ENCODE assay signal across 19 cellular contexts in genomic region chr9:125732562-125732961, GRCh38. TPM values are rescaled to one million over a fixed set of nuclear protein-coding genes. Genes with fewer than 3 reads are reported as not detected.
A peak's percentile ranks its signal among the peaks of the same experiment; 100 is the strongest.
DNase-seq lines count a peak whose midpoint lies in the region; ATAC-seq and TF ChIP-seq lines count a peak whose summit lies in the region.
"Had no signal": no experiment of that assay in that cellular context is flagged by ENCODE, and none has a peak within 500 bp of the region (broad histone marks: within the 10 kb centered on the region; RNA-seq: fewer than 3 reads in every experiment).

No MANE protein-coding gene starts in this region.

- no peak overlapping the region for H3K14ac ChIP-seq in trophoblast cell (ENCODE audit: low read length)

- DNase-seq in ELF-1 (ENCODE audit: low read depth, low spot score) (peak; percentile 92), M059J (ENCODE audit: low read depth) (peak; percentile 34), astrocyte of the hippocampus (ENCODE audit: low read depth, low spot score) (peak; percentile 36), left lung (no peak), NCI-H146 (lab: John Stamatoyannopoulos, UW) (no peak), GM19238 (ENCODE audit: insufficient read length, low spot score) (no peak), trophoblast cell (no peak)
- DNase-seq: activated CD4-positive, alpha-beta T cell treated with anti-CD3 and anti-CD28 coated beads, Interleukin-2, amount 10 ng/mL, durations not matched to agents 7 days and 5 days; activated T-cell treated with anti-CD3 and anti-CD28 coated beads for 4 hours; AML-193; brain microvascular endothelial cell; esophagus squamous epithelium; KG1; mucosa of descending colon; NCI-H1105 treated with DMSO at 0.1 percent for 48 hours; SIG-M5; stimulated activated CD4-positive, alpha-beta T cell treated with anti-CD3 and anti-CD28 coated beads, Interleukin-4, amount 100 ng/mL, for 4 hours had no signal

- no peak overlapping the region for H3K4ac ChIP-seq in trophoblast cell (ENCODE audit: low read depth, low read length)

- no peaks in the 10 kb centered on the region for H3K4me1 ChIP-seq in left lung
- H3K4me1 ChIP-seq in trophoblast cell (ENCODE audit: control insufficient read depth in 1 of 2, insufficient read depth in 2 of 2, low read length in 2 of 2) = peaks cover 3 to 4% of the 10 kb centered on the region in 2 experiments
- H3K4me1 ChIP-seq: Caco-2, esophagus squamous epithelium had no signal

- no peak overlapping the region for H2AFZ ChIP-seq in trophoblast cell (ENCODE audit: insufficient read depth, low read length, poor library complexity)

- H3K36me3 ChIP-seq in left lung (no peaks in the 10 kb centered on the region), trophoblast cell (ENCODE audit: control insufficient read depth in 1 of 2, insufficient read depth in 2 of 2, low read length in 2 of 2) (no peaks in the 10 kb centered on the region)
- H3K36me3 ChIP-seq: brain microvascular endothelial cell, esophagus squamous epithelium had no signal

- no peak overlapping the region for H4K8ac ChIP-seq in trophoblast cell (ENCODE audit: low read depth, low read length)

- no peak overlapping the region for H3K9ac ChIP-seq in trophoblast cell (ENCODE audit: low read length)

- H3K9me3 ChIP-seq in left lung (no peaks in the 10 kb centered on the region), trophoblast cell (ENCODE audit: insufficient read depth, low read depth, low read length) (no peaks in the 10 kb centered on the region)
- H3K9me3 ChIP-seq: Caco-2, esophagus squamous epithelium, mucosa of descending colon had no signal

- H2AK5ac ChIP-seq in trophoblast cell (ENCODE audit: low read length) = no peak overlapping the region

- H4K91ac ChIP-seq in trophoblast cell (ENCODE audit: low read depth, low read length) = no peak overlapping the region

- intact Hi-C loops in left lung (cut with DNase I) = no loop called here

- no peak overlapping the region for H4K12ac ChIP-seq in trophoblast cell (ENCODE audit: low read depth, low read length)

- H3K18ac ChIP-seq in trophoblast cell (ENCODE audit: low read length) = no peak overlapping the region

- no CpG with 5 or more reads among the region's 2 CpGs for WGBS in trophoblast cell (ENCODE audit: extremely low coverage, insufficient coverage, insufficient read length)

- no peaks in the 10 kb centered on the region for H3K79me2 ChIP-seq in trophoblast cell (ENCODE audit: control insufficient read depth, insufficient read depth, low read length, poor library complexity)

- no peaks in the 10 kb centered on the region for H3K79me1 ChIP-seq in trophoblast cell (ENCODE audit: low read length)

- H2BK5ac ChIP-seq in trophoblast cell (ENCODE audit: low read depth, low read length, poor library complexity) = no peak overlapping the region

- peak; percentile 47 for ATAC-seq in left lung
- no peak for ATAC-seq in GM18519 (IDR thresholded peaks at IDR 0.05; ENCODE audit: low FRiP score, unreplicated experiment)
- ATAC-seq: mucosa of descending colon had no signal

- H3K4me2 ChIP-seq in trophoblast cell (ENCODE audit: low read length) = no peak overlapping the region

- TF ChIP-seq CTCF in left lung (IDR thresholded peaks at IDR 0.05) = no peak

- no peak overlapping the region for H2BK12ac ChIP-seq in trophoblast cell (ENCODE audit: low read length)

- H2BK120ac ChIP-seq in trophoblast cell (ENCODE audit: insufficient read depth, low read length, poor library complexity) = no peak overlapping the region

- H3K27me3 ChIP-seq in left lung (no peaks in the 10 kb centered on the region), trophoblast cell (ENCODE audit: insufficient read depth, low read length) (no peaks in the 10 kb centered on the region)
- H3K27me3 ChIP-seq: brain microvascular endothelial cell had no signal

- H3K23ac ChIP-seq in trophoblast cell (ENCODE audit: low read length) = no peak overlapping the region

- H3K4me3 ChIP-seq in left lung (no peak overlapping the region), trophoblast cell (ENCODE audit: low read depth, low read length) (no peak overlapping the region)
- H3K4me3 ChIP-seq: esophagus squamous epithelium, mucosa of descending colon had no signal

- H3K27ac ChIP-seq in left lung (no peak overlapping the region), trophoblast cell (ENCODE audit: low read depth, low read length) (no peak overlapping the region)
- H3K27ac ChIP-seq: brain microvascular endothelial cell, esophagus squamous epithelium had no signal

RNA-seq across cellular contexts. Expression of gene PBX3, which starts 14.6 kb away (rescaled TPM):
- 53.0 and 71.5 TPM in 2 replicates for total RNA-seq in M059J (2014; rRNA removed; shearing (Covaris generic))
- total RNA-seq in left lung = 10 to 100 TPM; 36.3 to 53.6 TPM
- polyA plus RNA-seq in trophoblast cell (2013) = 23.6 and 26.4 TPM in 2 replicates

RNA-seq across cellular contexts. Expression of gene MAPKAP1, which starts 25.6 kb away (rescaled TPM):
- total RNA-seq in M059J (2014; rRNA removed; shearing (Covaris generic)) = 80.6 and 107 TPM in 2 replicates
- total RNA-seq in left lung = 10 to 100 TPM; 68.3 to 89.5 TPM
- polyA plus RNA-seq in trophoblast cell (2013) = 64.3 and 64.4 TPM in 2 replicates

Comparison
In these comparisons a context has a peak if more than half of its experiments do, and no peak if none do; other contexts are left out.
1. DNase-seq: peak in ELF-1 (single experiment), M059J (single experiment) and astrocyte of the hippocampus (single experiment); none in left lung (0 of 2), NCI-H146 (single experiment), GM19238 (single experiment) and trophoblast cell (0 of 2).